In the genomic region with DNA sequence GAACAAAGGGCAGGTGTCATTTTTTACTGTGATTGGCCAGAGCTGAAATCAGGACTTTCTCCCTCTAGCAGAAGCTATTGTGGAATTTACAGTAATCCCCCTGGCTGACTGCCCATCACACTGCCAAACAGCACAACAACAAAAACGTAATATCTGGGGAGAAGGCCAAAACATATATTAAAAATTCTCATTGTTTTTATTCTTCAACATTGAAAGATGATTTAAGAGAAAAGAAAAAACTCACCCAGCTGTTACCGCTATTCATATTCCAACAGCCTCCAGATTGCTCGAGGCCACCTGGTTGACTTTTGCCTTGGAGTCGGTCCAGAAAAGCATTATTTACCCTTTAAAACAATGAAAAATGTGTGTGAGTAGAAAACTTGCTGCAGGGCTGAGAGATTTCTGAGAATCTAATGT, we compare ENCODE assay signal across 12 cellular contexts.
DNase-seq lines count a peak whose midpoint lies in the region; ATAC-seq, FAIRE-seq and TF ChIP-seq lines count a peak whose summit lies in the region.
"Had no signal": no experiment of that assay in that cellular context is flagged by ENCODE, and none has a peak within 500 bp of the region (broad histone marks: within the 10 kb centered on the region; RNA-seq: fewer than 3 reads in every experiment).

No MANE protein-coding gene starts in this region.

- no peak for ATAC-seq in A549
- no peak for ATAC-seq in HG03520 (IDR thresholded peaks at IDR 0.05; ENCODE audit: unreplicated experiment)

- no peaks in the 10 kb centered on the region for H3K9me3 ChIP-seq in A549

- no peaks in the 10 kb centered on the region for H3K9me3 Mint-ChIP-seq in nephron progenitor cell

- no peak overlapping the region for H3K4me3 ChIP-seq in A549

- H3K4me1 Mint-ChIP-seq in nephron progenitor cell: no peaks in the 10 kb centered on the region

- no peaks in the 10 kb centered on the region for H3K36me3 Mint-ChIP-seq in nephron progenitor cell (ENCODE audit: low read depth)

- peak overlapping the region; percentile 16 to 33; a peak in 2 of 6 replicates for H3K27ac ChIP-seq in A549
- H3K27ac ChIP-seq in RWPE1: no peak overlapping the region

- DNase-seq in A549 (ENCODE audit: low read depth in 1 of 2, low spot score in 1 of 2) (no peak), LoVo (ENCODE audit: low spot score) (peak; percentile 12), RWPE1 (ENCODE audit: low spot score) (peak; percentile 10), fibroblast of peridontal ligament (ENCODE audit: extremely low read depth) (peak; percentile 67), nephron progenitor cell (no peak), ureter (ENCODE audit: low spot score) (no peak), SW480 (ENCODE audit: low spot score) (no peak)
- DNase-seq: activated T-cell treated with anti-CD3 and anti-CD28 coated beads, Interleukin-2, amount 50 U/mL, for 48 hours; cortex of kidney; NK-92 treated with Interleukin-12 subunit alpha and Interleukin-12 subunit beta, amount 100 ng/mL, for 24 hours; nucleus accumbens had no signal

- FAIRE-seq in A549 (lab: Jason Lieb, UNC): no peak

- no peaks in the 10 kb centered on the region for H3K27me3 Mint-ChIP-seq in nephron progenitor cell (ENCODE audit: low read depth, poor library complexity)

- no peak overlapping the region for H3K27ac Mint-ChIP-seq in nephron progenitor cell

- POLR2A ChIA-PET in A549 (lab: Yijun Ruan, JAX): no interaction called here
- POLR2A ChIA-PET in RWPE1 (lab: Yijun Ruan, JAX; ENCODE audit: low non-redundant PET): no interaction called here

- no peak for TF ChIP-seq RAD21 in A549 (conservative IDR thresholded peaks at IDR 0.05 in 1 of 2, IDR thresholded peaks at IDR 0.05 in 1 of 2)

- WGBS in A549 (ENCODE audit: missing lambda C conversion rate): 18% methylated on average over 4 of the region's 4 CpGs

- no peak overlapping the region for H3K4me3 Mint-ChIP-seq in nephron progenitor cell

- H3K4me1 ChIP-seq in A549: peaks cover 30% of the 10 kb centered on the region

- TF ChIP-seq CTCF in A549 (IDR thresholded peaks at IDR 0.05) (no peak), RWPE1 (conservative IDR thresholded peaks at IDR 0.05; ENCODE audit: low read depth) (no peak), nephron progenitor cell (IDR thresholded peaks at IDR 0.05) (no peak)

- no peak for TF ChIP-seq EP300 in A549 (IDR thresholded peaks at IDR 0.05)

- TF ChIP-seq POLR2A in A549 (IDR thresholded peaks at IDR 0.05; ENCODE audit: low read length): no peak

- peak overlapping the region; percentile 56 for H3K4me2 ChIP-seq in A549

- CTCF ChIA-PET in A549 (lab: Yijun Ruan, JAX) (interaction anchor here (1.4 kb wide), 1 partner anchor 11 kb away, joined by 4 read pairs; no protein-coding TSS in a partner anchor), RWPE1 (lab: Yijun Ruan, JAX) (interaction anchor here (1.1 kb wide), 1 partner anchor 14 kb away, joined by 4 read pairs; no protein-coding TSS in a partner anchor)

TF ChIP-seq in A549, 52 proteins besides CTCF, POLR2A, EP300 and RAD21:
- no peak for TF ChIP-seq POLR2AphosphoS2 (conservative IDR thresholded peaks at IDR 0.05; ENCODE audit: low read length)

Comparison
In these comparisons a context has a peak if more than half of its experiments do, and no peak if none do; other contexts are left out.
1. DNase-seq: peak in LoVo (single experiment), RWPE1 (single experiment) and fibroblast of peridontal ligament (single experiment); none in A549 (0 of 2), nephron progenitor cell (single experiment), ureter (single experiment) and SW480 (single experiment).